Comparison of ENCODE assay signal across 8 cellular contexts in genomic region chr5:41270423-41271251, GRCh38. TPM values are rescaled to one million over a fixed set of nuclear protein-coding genes. Genes with fewer than 3 reads are reported as not detected.
A peak's percentile ranks its signal among the peaks of the same experiment; 100 is the strongest.
DNase-seq lines count a peak whose midpoint lies in the region; ATAC-seq and TF ChIP-seq lines count a peak whose summit lies in the region.

No MANE protein-coding gene starts in this region.

- peak; percentile 41 for DNase-seq in AG08396 (ENCODE audit: low spot score)
- peak; percentile 40 for DNase-seq in NCI-H2227 (lab: John Stamatoyannopoulos, UW; ENCODE audit: unreplicated experiment)
- DNase-seq in mammary epithelial cell, result peak; percentile 34
- DNase-seq in kidney glomerular epithelial cell (lab: John Stamatoyannopoulos, UW), result peak; percentile 26
- no peak for DNase-seq in upper lobe of left lung
- no peak for DNase-seq in activated T-cell treated with anti-CD3 and anti-CD28 coated beads, Interleukin-2, amount 50 U/mL, for 4 hours

- peak; percentile 68 to 83 for TF ChIP-seq CTCF in mammary epithelial cell (conservative IDR thresholded peaks at IDR 0.05 in 1 of 2, IDR thresholded peaks at IDR 0.05 in 1 of 2; ENCODE audit: extremely low read depth in 1 of 2, insufficient read depth in 1 of 2, low read depth in 1 of 2, low read length in 2 of 2)
- peak; percentile 44 to 67 (median 58) for TF ChIP-seq CTCF in upper lobe of left lung (IDR thresholded peaks at IDR 0.05)

- H2AFZ ChIP-seq in mammary epithelial cell (ENCODE audit: low read depth, low read length), result no peak overlapping the region

- H3K4me3 Mint-ChIP-seq in activated T-cell treated with anti-CD3 and anti-CD28 coated beads, Interleukin-2, amount 50 U/mL, for 4 hours, result no peak overlapping the region

- intact Hi-C loops in mammary epithelial cell (cut with micrococcal nuclease), result loop anchor here (1.0 to 2.0 kb wide), 4 partner anchors 249 to 573 kb away; no protein-coding TSS in a partner anchor

- no peaks in the 10 kb centered on the region for H3K4me1 ChIP-seq in mammary epithelial cell (ENCODE audit: insufficient read depth, low read length)
- H3K4me1 ChIP-seq in upper lobe of left lung, result no peaks in the 10 kb centered on the region

- no peaks in the 10 kb centered on the region for H3K36me3 ChIP-seq in mammary epithelial cell (ENCODE audit: insufficient read depth, low read length)
- H3K36me3 ChIP-seq in upper lobe of left lung, result no peaks in the 10 kb centered on the region

- H3K79me2 ChIP-seq in mammary epithelial cell (ENCODE audit: insufficient read depth, low read length), result no peaks in the 10 kb centered on the region

- H3K27me3 Mint-ChIP-seq in activated T-cell treated with anti-CD3 and anti-CD28 coated beads, Interleukin-2, amount 50 U/mL, for 4 hours (ENCODE audit: low read depth), result no peaks in the 10 kb centered on the region

- TF ChIP-seq EP300 in upper lobe of left lung (IDR thresholded peaks at IDR 0.05), result no peak

- H4K20me1 ChIP-seq in mammary epithelial cell (ENCODE audit: insufficient read depth, low read length), result no peaks in the 10 kb centered on the region

- no peak for TF ChIP-seq POLR2A in upper lobe of left lung (IDR thresholded peaks at IDR 0.05)

- in situ Hi-C loops in mammary epithelial cell (cut with MboI; ENCODE audit: low sequenced_read_pairs in 2 of 2), result loop anchor here in 1 of 2 donors (25.0 kb wide), 1 partner anchor 567 kb away; no protein-coding TSS in a partner anchor

- no TSS peak for BruUV-seq in mammary epithelial cell (replicated peaks; lab: Mats Ljungman, UMichigan)

- dilution Hi-C loops in mammary epithelial cell (cut with HindIII; ENCODE audit: low sequenced_read_pairs), result no loop called here

- CTCF ChIA-PET in mammary epithelial cell (lab: Charles Lee; ENCODE audit: low non-redundant PET), result interaction anchor here (0.6 to 1.3 kb wide), 3 partner anchors 17 to 366 kb away, joined by 3 to 14 read pairs (median 4); no protein-coding TSS in a partner anchor

- no peak overlapping the region for H3K4me2 ChIP-seq in mammary epithelial cell (ENCODE audit: insufficient read depth, low read depth, low read length)

- H3K9ac ChIP-seq in mammary epithelial cell (ENCODE audit: insufficient read depth, low read length), result no peak overlapping the region

- no peaks in the 10 kb centered on the region for H3K36me3 Mint-ChIP-seq in activated T-cell treated with anti-CD3 and anti-CD28 coated beads, Interleukin-2, amount 50 U/mL, for 4 hours (ENCODE audit: insufficient read depth)

- H3K27me3 ChIP-seq in mammary epithelial cell (ENCODE audit: insufficient read depth, low read length) (no peaks in the 10 kb centered on the region), upper lobe of left lung (no peaks in the 10 kb centered on the region)

- H3K9me3 ChIP-seq in mammary epithelial cell (replicated peaks; ENCODE audit: insufficient read depth, low read length) (no peaks in the 10 kb centered on the region), upper lobe of left lung (no peaks in the 10 kb centered on the region)

- 56% methylated on average over 2 of the region's 2 CpGs for WGBS in mammary epithelial cell (ENCODE audit: low coverage, missing lambda C conversion rate)
- WGBS in upper lobe of left lung, 2 donors, result 43 to 51% methylated on average over 2 of the region's 2 CpGs

- no peak overlapping the region for H3K4me3 ChIP-seq in mammary epithelial cell (replicated peaks in 1 of 3; ENCODE audit: insufficient read depth in 1 of 3, low read depth in 2 of 3, low read length in 3 of 3)
- H3K4me3 ChIP-seq in upper lobe of left lung, result no peak overlapping the region

- no peak overlapping the region for H3K27ac ChIP-seq in mammary epithelial cell (ENCODE audit: insufficient read depth, low read depth, low read length)
- H3K27ac ChIP-seq in upper lobe of left lung, result no peak overlapping the region

- ATAC-seq in GM18511 (IDR thresholded peaks at IDR 0.05; ENCODE audit: unreplicated experiment), result peak; percentile 95
- ATAC-seq in HG02970 (IDR thresholded peaks at IDR 0.05; ENCODE audit: low FRiP score, unreplicated experiment), result peak; percentile 72
- peak; percentile 73 to 78 for ATAC-seq in upper lobe of left lung (ENCODE audit: low FRiP score in 2 of 2)
- ATAC-seq in activated T-cell treated with anti-CD3 and anti-CD28 coated beads, Interleukin-2, amount 50 U/mL, for 4 hours, result no peak

- H3K4me1 Mint-ChIP-seq in activated T-cell treated with anti-CD3 and anti-CD28 coated beads, Interleukin-2, amount 50 U/mL, for 4 hours (ENCODE audit: low read depth), result no peaks in the 10 kb centered on the region

- H3K9me3 Mint-ChIP-seq in activated T-cell treated with anti-CD3 and anti-CD28 coated beads, Interleukin-2, amount 50 U/mL, for 4 hours, result no peaks in the 10 kb centered on the region

RNA-seq across cellular contexts. Expression of gene C6, which starts 57.3 kb away (rescaled TPM):
- total RNA-seq in mammary epithelial cell (not detected), upper lobe of left lung (10 to 100 TPM in 3 of 6 donors, 1 to 10 TPM in 2, under 1 TPM in 1; 0.89 to 35.6 (median 11.1) TPM)
- not detected for polyA plus RNA-seq in mammary epithelial cell
- polyA minus RNA-seq in mammary epithelial cell, result not detected
- under 1 TPM in 1 of 3 donors, not detected in 2; 0.51 TPM for total RNA-seq in activated T-cell treated with anti-CD3 and anti-CD28 coated beads, Interleukin-2, amount 50 U/mL, for 4 hours

Comparison
In these comparisons a context has a peak if more than half of its experiments do, and no peak if none do; other contexts are left out.
1. DNase-seq: peak in AG08396 (single experiment), NCI-H2227 (single experiment), mammary epithelial cell (single experiment) and kidney glomerular epithelial cell (single experiment); none in upper lobe of left lung (0 of 2) and activated T-cell treated with anti-CD3 and anti-CD28 coated beads, Interleukin-2, amount 50 U/mL, for 4 hours (single experiment).
2. ATAC-seq: peak in GM18511 (single experiment), HG02970 (single experiment) and upper lobe of left lung (2 of 2); none in activated T-cell treated with anti-CD3 and anti-CD28 coated beads, Interleukin-2, amount 50 U/mL, for 4 hours (0 of 2).